Comparison of ENCODE assay signal across 1 cellular context in the genomic region with DNA sequence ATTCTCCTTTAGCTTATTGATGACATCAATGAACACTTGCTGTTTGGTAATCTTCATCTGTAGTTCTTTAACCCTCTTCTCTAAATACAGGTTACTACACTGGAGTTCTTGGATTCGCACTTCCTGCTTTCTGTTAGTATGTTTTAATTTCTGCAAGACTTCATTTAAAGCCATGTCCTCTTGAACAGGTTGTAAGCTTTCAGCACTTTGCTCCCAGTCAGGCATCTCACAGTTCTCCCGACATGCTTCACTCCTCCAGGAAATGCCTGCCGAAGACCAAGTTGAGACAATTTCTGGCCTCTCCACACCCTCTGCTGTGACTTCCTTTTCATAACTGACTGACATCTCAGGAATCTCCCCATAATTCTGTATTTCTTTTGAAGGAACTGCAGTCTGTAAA.
TF ChIP-seq lines count a peak whose summit lies in the region.

No MANE protein-coding gene starts in this region.

TF ChIP-seq in GM12878, 131 proteins besides CTCF, POLR2A, EP300 and RAD21:
- TF ChIP-seq FOS (IDR thresholded peaks at IDR 0.05; ENCODE audit: borderline replicate concordance, extremely low read depth, insufficient read length) (no peak), SMC3 (IDR thresholded peaks at IDR 0.05; ENCODE audit: borderline replicate concordance, low read length) (no peak), NR2C2 (IDR thresholded peaks at IDR 0.05; ENCODE audit: borderline replicate concordance, control insufficient read depth, insufficient read length, low read depth) (no peak), GATAD2B (conservative IDR thresholded peaks at IDR 0.05; ENCODE audit: low read depth) (no peak), CHD4 (IDR thresholded peaks at IDR 0.05) (no peak), SIX5 (IDR thresholded peaks at IDR 0.05; ENCODE audit: low read depth, low read length, severe bottlenecking) (no peak), SPI1 (IDR thresholded peaks at IDR 0.05; ENCODE audit: borderline replicate concordance, insufficient read depth, low read depth, low read length) (no peak; the same call in 1 of the 2 replicates), MEF2A (IDR thresholded peaks at IDR 0.05; ENCODE audit: insufficient read depth, low read depth, low read length) (no peak)
- TF ChIP-seq, protein P1, sequence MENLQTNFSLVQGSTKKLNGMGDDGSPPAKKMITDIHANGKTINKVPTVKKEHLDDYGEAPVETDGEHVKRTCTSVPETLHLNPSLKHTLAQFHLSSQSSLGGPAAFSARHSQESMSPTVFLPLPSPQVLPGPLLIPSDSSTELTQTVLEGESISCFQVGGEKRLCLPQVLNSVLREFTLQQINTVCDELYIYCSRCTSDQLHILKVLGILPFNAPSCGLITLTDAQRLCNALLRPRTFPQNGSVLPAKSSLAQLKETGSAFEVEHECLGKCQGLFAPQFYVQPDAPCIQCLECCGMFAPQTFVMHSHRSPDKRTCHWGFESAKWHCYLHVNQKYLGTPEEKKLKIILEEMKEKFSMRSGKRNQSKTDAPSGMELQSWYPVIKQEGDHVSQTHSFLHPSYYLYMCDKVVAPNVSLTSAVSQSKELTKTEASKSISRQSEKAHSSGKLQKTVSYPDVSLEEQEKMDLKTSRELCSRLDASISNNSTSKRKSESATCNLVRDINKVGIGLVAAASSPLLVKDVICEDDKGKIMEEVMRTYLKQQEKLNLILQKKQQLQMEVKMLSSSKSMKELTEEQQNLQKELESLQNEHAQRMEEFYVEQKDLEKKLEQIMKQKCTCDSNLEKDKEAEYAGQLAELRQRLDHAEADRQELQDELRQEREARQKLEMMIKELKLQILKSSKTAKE (IDR thresholded peaks at IDR 0.05; ENCODE audit: low read depth, poor library complexity, severe bottlenecking) = no peak
- TF ChIP-seq, protein P2, sequence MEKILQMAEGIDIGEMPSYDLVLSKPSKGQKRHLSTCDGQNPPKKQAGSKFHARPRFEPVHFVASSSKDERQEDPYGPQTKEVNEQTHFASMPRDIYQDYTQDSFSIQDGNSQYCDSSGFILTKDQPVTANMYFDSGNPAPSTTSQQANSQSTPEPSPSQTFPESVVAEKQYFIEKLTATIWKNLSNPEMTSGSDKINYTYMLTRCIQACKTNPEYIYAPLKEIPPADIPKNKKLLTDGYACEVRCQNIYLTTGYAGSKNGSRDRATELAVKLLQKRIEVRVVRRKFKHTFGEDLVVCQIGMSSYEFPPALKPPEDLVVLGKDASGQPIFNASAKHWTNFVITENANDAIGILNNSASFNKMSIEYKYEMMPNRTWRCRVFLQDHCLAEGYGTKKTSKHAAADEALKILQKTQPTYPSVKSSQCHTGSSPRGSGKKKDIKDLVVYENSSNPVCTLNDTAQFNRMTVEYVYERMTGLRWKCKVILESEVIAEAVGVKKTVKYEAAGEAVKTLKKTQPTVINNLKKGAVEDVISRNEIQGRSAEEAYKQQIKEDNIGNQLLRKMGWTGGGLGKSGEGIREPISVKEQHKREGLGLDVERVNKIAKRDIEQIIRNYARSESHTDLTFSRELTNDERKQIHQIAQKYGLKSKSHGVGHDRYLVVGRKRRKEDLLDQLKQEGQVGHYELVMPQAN (conservative IDR thresholded peaks at IDR 0.05) = no peak
